In the genomic region with DNA sequence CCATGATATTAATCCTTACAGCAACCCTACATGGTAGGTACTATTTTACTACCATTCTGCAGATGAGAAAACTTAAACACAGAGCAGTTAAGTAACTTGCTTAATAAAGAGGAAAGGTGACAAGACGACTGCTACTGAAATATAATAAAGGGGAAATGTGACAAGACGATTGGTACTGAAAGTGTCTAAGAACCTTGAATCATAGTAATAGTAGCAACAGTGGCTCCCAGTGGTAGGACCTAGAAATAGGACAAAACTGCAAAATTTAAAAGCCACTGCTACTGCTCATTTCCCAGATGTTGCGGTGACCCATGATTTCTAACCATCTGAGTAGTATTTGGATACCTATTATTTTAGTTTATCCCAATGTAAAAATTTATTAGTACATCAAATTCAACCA, we compare ENCODE assay signal across 10 cellular contexts.
A peak's percentile ranks its signal among the peaks of the same experiment; 100 is the strongest.
DNase-seq lines count a peak whose midpoint lies in the region; ATAC-seq and TF ChIP-seq lines count a peak whose summit lies in the region.
"Had no signal": no experiment of that assay in that cellular context is flagged by ENCODE, and none has a peak within 500 bp of the region (broad histone marks: within the 10 kb centered on the region; RNA-seq: fewer than 3 reads in every experiment).

No MANE protein-coding gene starts in this region.

- no peaks in the 10 kb centered on the region for H3K36me3 Mint-ChIP-seq in GM23338 (ENCODE audit: low read depth)

- H3K4me2 ChIP-seq in GM23338 = no peak overlapping the region
- H3K4me2 ChIP-seq: KMS-11 had no signal

- TF ChIP-seq CTCF in GM13976 (IDR thresholded peaks at IDR 0.05; ENCODE audit: borderline replicate concordance, control extremely low read depth, extremely low read depth, insufficient read depth, missing control alignments) (peak; percentile 11), GM23338 (conservative IDR thresholded peaks at IDR 0.05; ENCODE audit: low read depth in 2 of 2) (peak; percentile 27 to 39; a peak in 3 of 4 replicates), heart right ventricle (IDR thresholded peaks at IDR 0.05) (no peak)

- no peak overlapping the region for H3K4me3 ChIP-seq in GM23338
- no peak overlapping the region for H3K4me3 ChIP-seq in heart right ventricle

- H3K27ac ChIP-seq in GM23338 (ENCODE audit: low read depth) (no peak overlapping the region), heart right ventricle (no peak overlapping the region)
- H3K27ac ChIP-seq: KMS-11 had no signal

- no peak overlapping the region for H3K4me3 Mint-ChIP-seq in GM23338
- H3K4me3 Mint-ChIP-seq: dendritic cell treated with granulocyte-macrophage colony-stimulating factor and Interleukin-4, amounts not matched to agents 40 ng/mL and 50 ng/mL, for 4 days had no signal

- ATAC-seq in GM23338 (no peak), heart right ventricle (no peak), HG03460 (IDR thresholded peaks at IDR 0.05; ENCODE audit: unreplicated experiment) (no peak)

- DNase-seq in GM13976 (ENCODE audit: low spot score) (peak; percentile 27), GM23338 (ENCODE audit: low spot score) (peak; percentile 22), NCI-H146 treated with DMSO at 0.1 percent for 48 hours (lab: John Stamatoyannopoulos, UW; ENCODE audit: unreplicated experiment) (peak; percentile 44), left kidney (ENCODE audit: low read depth, low spot score) (peak; percentile 52), midbrain (lab: John Stamatoyannopoulos, UW) (no peak), heart right ventricle (no peak), activated gamma-delta T cell (lab: John Stamatoyannopoulos, UW) (no peak)

- in situ Hi-C loops in GM13976 (cut with MboI; ENCODE audit: low sequenced_read_pairs, unreplicated experiment) = loop anchor here (25.0 kb wide), 1 partner anchor 351 kb away; no protein-coding TSS in a partner anchor

- WGBS in heart right ventricle, 2 donors = 33 to 36% methylated on average over 3 of the region's 3 CpGs

- no peaks in the 10 kb centered on the region for H3K9me3 ChIP-seq in heart right ventricle

- H3K36me3 ChIP-seq in GM23338 (ENCODE audit: insufficient read depth) = no peaks in the 10 kb centered on the region
- H3K36me3 ChIP-seq in heart right ventricle = no peaks in the 10 kb centered on the region

- no peaks in the 10 kb centered on the region for H3F3A ChIP-seq in GM23338 (replicated peaks; ENCODE audit: low read depth)

- no peaks in the 10 kb centered on the region for H3K27me3 Mint-ChIP-seq in GM23338 (ENCODE audit: insufficient read depth, low read depth, poor library complexity)
- H3K27me3 Mint-ChIP-seq: dendritic cell treated with granulocyte-macrophage colony-stimulating factor and Interleukin-4, amounts not matched to agents 40 ng/mL and 50 ng/mL, for 4 days had no signal

- no peaks in the 10 kb centered on the region for H3K27me3 ChIP-seq in GM23338 (ENCODE audit: insufficient read depth)
- peaks cover 0 to 18% (median 0%) of the 10 kb centered on the region in 7 donors for H3K27me3 ChIP-seq in heart right ventricle

- intact Hi-C loops in heart right ventricle (cut with DNase I) = no loop called here

- no peak overlapping the region for H3K27ac Mint-ChIP-seq in GM23338
- H3K27ac Mint-ChIP-seq: dendritic cell treated with granulocyte-macrophage colony-stimulating factor and Interleukin-4, amounts not matched to agents 40 ng/mL and 50 ng/mL, for 4 days had no signal

- H4K20me1 ChIP-seq in GM23338 (replicated peaks; ENCODE audit: insufficient read depth) = no peaks in the 10 kb centered on the region

- no peaks in the 10 kb centered on the region for H3K9me3 Mint-ChIP-seq in GM23338
- H3K9me3 Mint-ChIP-seq: dendritic cell treated with granulocyte-macrophage colony-stimulating factor and Interleukin-4, amounts not matched to agents 40 ng/mL and 50 ng/mL, for 4 days had no signal

- H3K9me2 ChIP-seq in GM23338 (ENCODE audit: insufficient read depth) = no peaks in the 10 kb centered on the region

- no peaks in the 10 kb centered on the region for H3K4me1 Mint-ChIP-seq in GM23338

- H2AFZ ChIP-seq in GM23338 = no peak overlapping the region

- H3K79me2 ChIP-seq in GM23338 (replicated peaks; ENCODE audit: insufficient read depth) = no peaks in the 10 kb centered on the region

- H3K4me1 ChIP-seq in GM23338 (ENCODE audit: insufficient read depth) = no peaks in the 10 kb centered on the region
- H3K4me1 ChIP-seq in heart right ventricle = no peaks in the 10 kb centered on the region

TF ChIP-seq in GM23338, 12 proteins besides CTCF, POLR2A, EP300 and RAD21 (continues in another document):
- TF ChIP-seq ZNF114 (CRISPR knock-in tag; IDR thresholded peaks at IDR 0.05) = no peak
- no peak for TF ChIP-seq EZH2phosphoT487 (IDR thresholded peaks at IDR 0.05; ENCODE audit: unreplicated experiment)
- TF ChIP-seq, protein P1, sequence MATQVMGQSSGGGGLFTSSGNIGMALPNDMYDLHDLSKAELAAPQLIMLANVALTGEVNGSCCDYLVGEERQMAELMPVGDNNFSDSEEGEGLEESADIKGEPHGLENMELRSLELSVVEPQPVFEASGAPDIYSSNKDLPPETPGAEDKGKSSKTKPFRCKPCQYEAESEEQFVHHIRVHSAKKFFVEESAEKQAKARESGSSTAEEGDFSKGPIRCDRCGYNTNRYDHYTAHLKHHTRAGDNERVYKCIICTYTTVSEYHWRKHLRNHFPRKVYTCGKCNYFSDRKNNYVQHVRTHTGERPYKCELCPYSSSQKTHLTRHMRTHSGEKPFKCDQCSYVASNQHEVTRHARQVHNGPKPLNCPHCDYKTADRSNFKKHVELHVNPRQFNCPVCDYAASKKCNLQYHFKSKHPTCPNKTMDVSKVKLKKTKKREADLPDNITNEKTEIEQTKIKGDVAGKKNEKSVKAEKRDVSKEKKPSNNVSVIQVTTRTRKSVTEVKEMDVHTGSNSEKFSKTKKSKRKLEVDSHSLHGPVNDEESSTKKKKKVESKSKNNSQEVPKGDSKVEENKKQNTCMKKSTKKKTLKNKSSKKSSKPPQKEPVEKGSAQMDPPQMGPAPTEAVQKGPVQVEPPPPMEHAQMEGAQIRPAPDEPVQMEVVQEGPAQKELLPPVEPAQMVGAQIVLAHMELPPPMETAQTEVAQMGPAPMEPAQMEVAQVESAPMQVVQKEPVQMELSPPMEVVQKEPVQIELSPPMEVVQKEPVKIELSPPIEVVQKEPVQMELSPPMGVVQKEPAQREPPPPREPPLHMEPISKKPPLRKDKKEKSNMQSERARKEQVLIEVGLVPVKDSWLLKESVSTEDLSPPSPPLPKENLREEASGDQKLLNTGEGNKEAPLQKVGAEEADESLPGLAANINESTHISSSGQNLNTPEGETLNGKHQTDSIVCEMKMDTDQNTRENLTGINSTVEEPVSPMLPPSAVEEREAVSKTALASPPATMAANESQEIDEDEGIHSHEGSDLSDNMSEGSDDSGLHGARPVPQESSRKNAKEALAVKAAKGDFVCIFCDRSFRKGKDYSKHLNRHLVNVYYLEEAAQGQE (IDR thresholded peaks at IDR 0.05; ENCODE audit: unreplicated experiment) = no peak

Comparison
In these comparisons a context has a peak if more than half of its experiments do, and no peak if none do; other contexts are left out.
1. DNase-seq: peak in GM13976 (single experiment), GM23338 (single experiment), NCI-H146 treated with DMSO at 0.1 percent for 48 hours (single experiment) and left kidney (single experiment); none in midbrain (single experiment), heart right ventricle (0 of 2) and activated gamma-delta T cell (single experiment).
2. CTCF ChIP-seq: peak in GM13976 (single experiment) and GM23338 (2 of 2); none in heart right ventricle (0 of 9).